8 cellular contexts compared by ENCODE assay signal in the genomic region with DNA sequence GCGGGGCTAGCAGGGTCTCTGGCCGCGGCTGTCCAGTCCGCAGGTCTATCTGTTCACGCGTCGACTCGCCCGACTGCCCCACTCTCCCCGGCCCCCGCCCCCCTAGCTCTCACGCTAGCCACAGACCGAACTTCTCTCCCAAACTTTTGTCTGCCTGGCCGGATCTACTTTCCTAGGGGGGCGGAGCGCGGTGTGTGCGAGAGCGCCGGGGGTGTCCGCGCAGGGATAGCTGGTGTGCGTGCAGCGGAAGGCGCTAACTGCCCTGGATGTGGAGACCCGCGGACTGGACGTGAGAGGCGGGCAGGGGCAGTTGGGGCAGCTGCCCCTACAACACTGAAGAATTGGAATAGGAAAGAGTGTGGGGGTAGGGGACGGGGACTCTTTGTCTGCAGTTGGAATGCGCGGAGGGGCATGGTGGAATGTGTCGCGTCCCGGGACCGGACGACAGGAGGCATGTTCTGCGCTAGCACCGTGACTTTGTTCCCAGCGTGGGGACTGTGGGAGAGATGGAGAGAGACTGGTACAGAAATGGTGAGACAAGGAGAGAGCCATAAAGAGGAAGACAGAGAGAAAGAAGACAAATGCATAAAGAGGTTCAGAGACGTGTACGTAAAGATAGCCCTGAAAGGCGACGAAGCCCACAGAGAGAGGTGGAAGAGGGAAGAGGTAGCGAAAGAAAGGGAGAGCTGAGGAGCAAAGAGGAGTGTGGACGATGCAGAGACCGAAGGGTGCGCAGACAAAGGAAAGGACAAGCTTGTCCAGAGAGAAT. TPM values are rescaled to one million over a fixed set of nuclear protein-coding genes. Genes with fewer than 3 reads are reported as not detected.
DNase-seq lines count a peak whose midpoint lies in the region; ATAC-seq lines count a peak whose summit lies in the region.

Gene AJUBA, minus strand, starts transcription at position 75 of the 769 bp plus-strand sequence. CDS start 285 bp downstream, outside the sequence.

- H3K4me1 Mint-ChIP-seq in activated CD4-positive, alpha-beta T cell treated with anti-CD3 and anti-CD28 coated beads, Interleukin-2, amount 10 ng/mL, durations not matched to agents 7 days and 5 days = peaks cover 7% of the 10 kb centered on the region

- peak; percentile 48 for ATAC-seq in GM21619 (IDR thresholded peaks at IDR 0.05; ENCODE audit: unreplicated experiment)
- peak; percentile 73 for ATAC-seq in left lobe of liver

- DNase-seq in AML-193 (lab: John Stamatoyannopoulos, UW) (peak; percentile 61 to 71), NCI-H2171 treated with DMSO at 0.1 percent for 48 hours (lab: John Stamatoyannopoulos, UW) (peak; percentile 83), dermis blood vessel endothelial cell (peak; percentile 94), left lobe of liver (ENCODE audit: low spot score) (peak; percentile 89), NCI-H187 treated with DMSO at 0.1 percent for 48 hours (lab: John Stamatoyannopoulos, UW) (no peak)
- DNase-seq in activated CD4-positive, alpha-beta T cell treated with anti-CD3 and anti-CD28 coated beads, Interleukin-2, amount 10 ng/mL, durations not matched to agents 7 days and 5 days = peak; percentile 80
- DNase-seq in stimulated activated CD4-positive, alpha-beta T cell treated with anti-CD3 and anti-CD28 coated beads, Interleukin-1b, Interleukin-23, amount 100 ng/mL, for 48 hours = peak; percentile 74

- H3K36me3 Mint-ChIP-seq in activated CD4-positive, alpha-beta T cell treated with anti-CD3 and anti-CD28 coated beads, Interleukin-2, amount 10 ng/mL, durations not matched to agents 7 days and 5 days (ENCODE audit: low read depth) = no peaks in the 10 kb centered on the region

- H3K27ac Mint-ChIP-seq in activated CD4-positive, alpha-beta T cell treated with anti-CD3 and anti-CD28 coated beads, Interleukin-2, amount 10 ng/mL, durations not matched to agents 7 days and 5 days = no peak within 1 kb of the TSS

- peaks cover 22% of the 10 kb centered on the region for H3K27me3 Mint-ChIP-seq in activated CD4-positive, alpha-beta T cell treated with anti-CD3 and anti-CD28 coated beads, Interleukin-2, amount 10 ng/mL, durations not matched to agents 7 days and 5 days

- CTCF ChIA-PET in activated CD4-positive, alpha-beta T cell treated with anti-CD3 and anti-CD28 coated beads, Interleukin-2, amount 10 ng/mL, durations not matched to agents 7 days and 5 days (lab: Charles Lee) = interaction anchor here (0.6 to 3.4 kb wide), 18 partner anchors 10 to 1536 kb away, joined by 3 to 16 read pairs (median 6); partner anchors contain the start of gene PRMT5

- H3K4me3 Mint-ChIP-seq in activated CD4-positive, alpha-beta T cell treated with anti-CD3 and anti-CD28 coated beads, Interleukin-2, amount 10 ng/mL, durations not matched to agents 7 days and 5 days = peak within 1 kb of the TSS; percentile 60

- POLR2A ChIA-PET in activated CD4-positive, alpha-beta T cell treated with anti-CD3 and anti-CD28 coated beads, Interleukin-2, amount 10 ng/mL, durations not matched to agents 7 days and 5 days (lab: Charles Lee) = no interaction called here

- no peaks in the 10 kb centered on the region for H3K9me3 Mint-ChIP-seq in activated CD4-positive, alpha-beta T cell treated with anti-CD3 and anti-CD28 coated beads, Interleukin-2, amount 10 ng/mL, durations not matched to agents 7 days and 5 days

RNA-seq across cellular contexts. Expression of gene AJUBA, which starts in this region (rescaled TPM):
- 1 to 10 TPM; 1.3 to 1.4 TPM for total RNA-seq in activated CD4-positive, alpha-beta T cell treated with anti-CD3 and anti-CD28 coated beads, Interleukin-2, amount 10 ng/mL, durations not matched to agents 7 days and 5 days
- total RNA-seq in dermis blood vessel endothelial cell (49.3 and 80.8 TPM in 2 replicates), left lobe of liver (8.6 TPM)
